Comparison of ENCODE assay signal across 11 cellular contexts in genomic region chr6:16519265-16520242, GRCh38.
DNase-seq lines count a peak whose midpoint lies in the region; ATAC-seq and TF ChIP-seq lines count a peak whose summit lies in the region.
"Had no signal": no experiment of that assay in that cellular context is flagged by ENCODE, and none has a peak within 500 bp of the region (broad histone marks: within the 10 kb centered on the region; RNA-seq: fewer than 3 reads in every experiment).

No MANE protein-coding gene starts in this region.

- peaks cover 2% of the 10 kb centered on the region; the same call in 1 of the 2 replicates for H3K79me2 ChIP-seq in SK-N-SH (ENCODE audit: insufficient read depth)

- H3K27ac Mint-ChIP-seq in HFFc6 = no peak overlapping the region

- TF ChIP-seq RAD21 in SK-N-SH (IDR thresholded peaks at IDR 0.05; ENCODE audit: low read length) = no peak

- H3K4me3 ChIP-seq in SK-N-SH (ENCODE audit: low read depth in 2 of 2, low read length in 1 of 2) (no peak overlapping the region), psoas muscle (no peak overlapping the region), ovary (no peak overlapping the region)
- H3K4me3 ChIP-seq in effector memory CD4-positive, alpha-beta T cell (ENCODE audit: insufficient read depth, low read depth, low read length, poor library complexity, severe bottlenecking) = no peak overlapping the region

- intact Hi-C loops in psoas muscle (cut with DNase I) = no loop called here
- intact Hi-C loops in ovary (cut with DNase I) = loop anchor here in 2 of 4 donors (10.0 kb wide), 2 partner anchors 185 to 245 kb away; partner anchors contain the start of gene ATXN1 (in 1 of the 2)

- DNase-seq in SK-N-SH (peak; percentile 11), NCI-H69 (lab: John Stamatoyannopoulos, UW) (peak; percentile 88), psoas muscle (no peak), ovary (no peak), erythroblast (lab: John Stamatoyannopoulos, UW) (no peak), HFFc6 (no peak)
- DNase-seq in effector memory CD4-positive, alpha-beta T cell = no peak
- DNase-seq: activated CD8-positive, alpha-beta memory T cell treated with anti-CD3 and anti-CD28 coated beads for 24 hours; IMR-90; NCI-H510A treated with DMSO at 0.1 percent for 48 hours had no signal

- H3F3A ChIP-seq in SK-N-SH (replicated peaks; ENCODE audit: insufficient read depth) = peaks cover 8% of the 10 kb centered on the region

- 88% methylated on average over 9 of the region's 9 CpGs for WGBS in SK-N-SH (ENCODE audit: low lambda C conversion rate)
- 54 to 58% (median 58%) methylated on average over 9 of the region's 9 CpGs for WGBS in psoas muscle, 3 donors
- 79 to 82% (median 82%) methylated on average over 9 of the region's 9 CpGs for WGBS in ovary, 3 donors

- H3K9ac ChIP-seq in SK-N-SH = no peak overlapping the region

- H4K20me1 ChIP-seq in SK-N-SH (ENCODE audit: insufficient read depth) = no peaks in the 10 kb centered on the region

- H3K4me1 ChIP-seq in SK-N-SH (ENCODE audit: control insufficient read depth in 1 of 2, insufficient read depth in 2 of 2, low read depth in 1 of 2, low read length in 1 of 2) (peaks cover 4 to 8% of the 10 kb centered on the region in 2 experiments; a peak in 2 of 4 replicates), psoas muscle (no peaks in the 10 kb centered on the region), ovary (ENCODE audit: insufficient read depth) (peaks cover 2% of the 10 kb centered on the region)
- H3K4me1 ChIP-seq in effector memory CD4-positive, alpha-beta T cell (ENCODE audit: control insufficient read depth, insufficient read depth, low read length, poor library complexity, severe bottlenecking) = no peaks in the 10 kb centered on the region

- POLR2A ChIA-PET in SK-N-SH (lab: Yijun Ruan, JAX) = no interaction called here

- no peak overlapping the region for H2AFZ ChIP-seq in SK-N-SH (ENCODE audit: low read depth)

- TF ChIP-seq CTCF in SK-N-SH (IDR thresholded peaks at IDR 0.05) = no peak
- no peak for TF ChIP-seq CTCF in psoas muscle (IDR thresholded peaks at IDR 0.05)
- no peak for TF ChIP-seq CTCF in ovary (IDR thresholded peaks at IDR 0.05)
- TF ChIP-seq CTCF in HFFc6 (IDR thresholded peaks at IDR 0.05) = no peak

- H3K9me3 ChIP-seq in SK-N-SH = no peaks in the 10 kb centered on the region
- no peaks in the 10 kb centered on the region for H3K9me3 ChIP-seq in effector memory CD4-positive, alpha-beta T cell (ENCODE audit: control insufficient read depth, low read length)
- H3K9me3 ChIP-seq in psoas muscle = no peaks in the 10 kb centered on the region
- H3K9me3 ChIP-seq in ovary = no peaks in the 10 kb centered on the region

- no peak overlapping the region for H3K4me3 Mint-ChIP-seq in HFFc6

- peaks cover 2% of the 10 kb centered on the region for H3K27me3 Mint-ChIP-seq in HFFc6 (ENCODE audit: insufficient read depth)

- CTCF ChIA-PET in SK-N-SH (lab: Yijun Ruan, JAX) = interaction anchor here (1.0 kb wide), 1 partner anchor 8 kb away, joined by 6 read pairs; no protein-coding TSS in a partner anchor

- H3K4me2 ChIP-seq in SK-N-SH = no peak overlapping the region

- H3K27me3 ChIP-seq in SK-N-SH (ENCODE audit: insufficient read depth) (no peaks in the 10 kb centered on the region), psoas muscle (ENCODE audit: insufficient read depth in 3 of 3, low read length in 2 of 3) (no peaks in the 10 kb centered on the region), ovary (no peaks in the 10 kb centered on the region)
- no peaks in the 10 kb centered on the region for H3K27me3 ChIP-seq in effector memory CD4-positive, alpha-beta T cell (replicated peaks; ENCODE audit: control insufficient read depth, insufficient read depth, low read length, poor library complexity, severe bottlenecking)

- no peak for TF ChIP-seq POLR2A in ovary (IDR thresholded peaks at IDR 0.05)
- no peak for TF ChIP-seq POLR2A in erythroblast (IDR thresholded peaks at IDR 0.05; ENCODE audit: low read length)

- no peak for ATAC-seq in SK-N-SH treated with all-trans-retinoic acid at 6 μM for 48 hours
- ATAC-seq in psoas muscle = peak in 3 of 4 donors; percentile 41 to 61 (median 45)

- peaks cover 3% of the 10 kb centered on the region; the same call in 1 of the 2 replicates for H3K9me3 Mint-ChIP-seq in HFFc6

- peaks cover 27% of the 10 kb centered on the region for H3K36me3 Mint-ChIP-seq in HFFc6 (ENCODE audit: low read depth)

- TF ChIP-seq EP300 in SK-N-SH (IDR thresholded peaks at IDR 0.05; ENCODE audit: borderline replicate concordance in 1 of 2, low read depth in 1 of 2, low read length in 1 of 2) = no peak
- TF ChIP-seq EP300 in ovary (IDR thresholded peaks at IDR 0.05) = no peak

- H3K27ac ChIP-seq in SK-N-SH (ENCODE audit: low read depth in 2 of 2, low read length in 1 of 2) = no peak overlapping the region
- H3K27ac ChIP-seq in effector memory CD4-positive, alpha-beta T cell (ENCODE audit: insufficient read depth, low read length, poor library complexity, severe bottlenecking) = peak overlapping the region; percentile 15
- no peak overlapping the region for H3K27ac ChIP-seq in psoas muscle
- H3K27ac ChIP-seq in ovary = no peak overlapping the region

- no peaks in the 10 kb centered on the region for H3K9me2 ChIP-seq in SK-N-SH

- peaks cover 41% of the 10 kb centered on the region for H3K4me1 Mint-ChIP-seq in HFFc6 (ENCODE audit: low read depth)

- H3K36me3 ChIP-seq in SK-N-SH (replicated peaks in 1 of 2; ENCODE audit: control insufficient read depth in 1 of 2, insufficient read depth in 2 of 2, low read length in 1 of 2) = peaks cover 8 to 12% of the 10 kb centered on the region in 2 experiments
- peaks cover 4% of the 10 kb centered on the region for H3K36me3 ChIP-seq in effector memory CD4-positive, alpha-beta T cell (ENCODE audit: control insufficient read depth, insufficient read depth, low read length)
- peaks cover 0 to 8% of the 10 kb centered on the region in 2 donors for H3K36me3 ChIP-seq in psoas muscle (ENCODE audit: insufficient read depth in 1 of 2, low read depth in 1 of 2)
- no peaks in the 10 kb centered on the region for H3K36me3 ChIP-seq in ovary

TF ChIP-seq in SK-N-SH, 30 proteins besides CTCF, POLR2A, EP300 and RAD21:
- TF ChIP-seq POLR2AphosphoS5 (IDR thresholded peaks at IDR 0.05; ENCODE audit: low read depth, low read length) = no peak
- no peak for TF ChIP-seq ELF1 (IDR thresholded peaks at IDR 0.05)
- no peak for TF ChIP-seq CHD2 (IDR thresholded peaks at IDR 0.05; ENCODE audit: low read length, partially characterized antibody)
- TF ChIP-seq MXI1 (IDR thresholded peaks at IDR 0.05; ENCODE audit: low read depth, low read length) = no peak
- TF ChIP-seq NRF1 (IDR thresholded peaks at IDR 0.05; ENCODE audit: low read depth, low read length) = no peak
- no peak for TF ChIP-seq MEF2A (IDR thresholded peaks at IDR 0.05; ENCODE audit: borderline replicate concordance, low read depth)
- no peak for TF ChIP-seq USF1 (IDR thresholded peaks at IDR 0.05; ENCODE audit: borderline replicate concordance, low read depth)

TF ChIP-seq in SK-N-SH treated with all-trans-retinoic acid at 6 μM for 48 hours, 23 proteins besides CTCF, POLR2A, EP300 and RAD21:
- TF ChIP-seq ZFP3 (CRISPR knock-in tag; IDR thresholded peaks at IDR 0.05) (no peak), GLIS3 (CRISPR knock-in tag; IDR thresholded peaks at IDR 0.05) (no peak), ZFP30 (CRISPR knock-in tag; IDR thresholded peaks at IDR 0.05) (no peak), BACH2 (CRISPR knock-in tag; IDR thresholded peaks at IDR 0.05; ENCODE audit: borderline replicate concordance) (no peak), TCF4 (CRISPR knock-in tag; IDR thresholded peaks at IDR 0.05; ENCODE audit: borderline replicate concordance) (no peak), ISL1 (CRISPR knock-in tag; IDR thresholded peaks at IDR 0.05) (no peak), CREB5 (CRISPR knock-in tag; IDR thresholded peaks at IDR 0.05; ENCODE audit: low read depth) (no peak), OSR1 (CRISPR knock-in tag; IDR thresholded peaks at IDR 0.05) (no peak), ZNF70 (CRISPR knock-in tag; IDR thresholded peaks at IDR 0.05) (no peak), ARNTL (CRISPR knock-in tag; IDR thresholded peaks at IDR 0.05; ENCODE audit: borderline replicate concordance, low read depth) (no peak)
- TF ChIP-seq, protein P1, sequence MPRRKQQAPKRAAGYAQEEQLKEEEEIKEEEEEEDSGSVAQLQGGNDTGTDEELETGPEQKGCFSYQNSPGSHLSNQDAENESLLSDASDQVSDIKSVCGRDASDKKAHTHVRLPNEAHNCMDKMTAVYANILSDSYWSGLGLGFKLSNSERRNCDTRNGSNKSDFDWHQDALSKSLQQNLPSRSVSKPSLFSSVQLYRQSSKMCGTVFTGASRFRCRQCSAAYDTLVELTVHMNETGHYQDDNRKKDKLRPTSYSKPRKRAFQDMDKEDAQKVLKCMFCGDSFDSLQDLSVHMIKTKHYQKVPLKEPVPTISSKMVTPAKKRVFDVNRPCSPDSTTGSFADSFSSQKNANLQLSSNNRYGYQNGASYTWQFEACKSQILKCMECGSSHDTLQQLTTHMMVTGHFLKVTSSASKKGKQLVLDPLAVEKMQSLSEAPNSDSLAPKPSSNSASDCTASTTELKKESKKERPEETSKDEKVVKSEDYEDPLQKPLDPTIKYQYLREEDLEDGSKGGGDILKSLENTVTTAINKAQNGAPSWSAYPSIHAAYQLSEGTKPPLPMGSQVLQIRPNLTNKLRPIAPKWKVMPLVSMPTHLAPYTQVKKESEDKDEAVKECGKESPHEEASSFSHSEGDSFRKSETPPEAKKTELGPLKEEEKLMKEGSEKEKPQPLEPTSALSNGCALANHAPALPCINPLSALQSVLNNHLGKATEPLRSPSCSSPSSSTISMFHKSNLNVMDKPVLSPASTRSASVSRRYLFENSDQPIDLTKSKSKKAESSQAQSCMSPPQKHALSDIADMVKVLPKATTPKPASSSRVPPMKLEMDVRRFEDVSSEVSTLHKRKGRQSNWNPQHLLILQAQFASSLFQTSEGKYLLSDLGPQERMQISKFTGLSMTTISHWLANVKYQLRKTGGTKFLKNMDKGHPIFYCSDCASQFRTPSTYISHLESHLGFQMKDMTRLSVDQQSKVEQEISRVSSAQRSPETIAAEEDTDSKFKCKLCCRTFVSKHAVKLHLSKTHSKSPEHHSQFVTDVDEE (CRISPR knock-in tag; IDR thresholded peaks at IDR 0.05) = no peak

Comparison
In these comparisons a context has a peak if more than half of its experiments do, and no peak if none do; other contexts are left out.
1. DNase-seq: peak in SK-N-SH (single experiment) and NCI-H69 (single experiment); none in effector memory CD4-positive, alpha-beta T cell (0 of 3), psoas muscle (0 of 2), ovary (0 of 5), erythroblast (0 of 2) and HFFc6 (single experiment).